Comparison of ENCODE assay signal across 9 cellular contexts in the genomic region with DNA sequence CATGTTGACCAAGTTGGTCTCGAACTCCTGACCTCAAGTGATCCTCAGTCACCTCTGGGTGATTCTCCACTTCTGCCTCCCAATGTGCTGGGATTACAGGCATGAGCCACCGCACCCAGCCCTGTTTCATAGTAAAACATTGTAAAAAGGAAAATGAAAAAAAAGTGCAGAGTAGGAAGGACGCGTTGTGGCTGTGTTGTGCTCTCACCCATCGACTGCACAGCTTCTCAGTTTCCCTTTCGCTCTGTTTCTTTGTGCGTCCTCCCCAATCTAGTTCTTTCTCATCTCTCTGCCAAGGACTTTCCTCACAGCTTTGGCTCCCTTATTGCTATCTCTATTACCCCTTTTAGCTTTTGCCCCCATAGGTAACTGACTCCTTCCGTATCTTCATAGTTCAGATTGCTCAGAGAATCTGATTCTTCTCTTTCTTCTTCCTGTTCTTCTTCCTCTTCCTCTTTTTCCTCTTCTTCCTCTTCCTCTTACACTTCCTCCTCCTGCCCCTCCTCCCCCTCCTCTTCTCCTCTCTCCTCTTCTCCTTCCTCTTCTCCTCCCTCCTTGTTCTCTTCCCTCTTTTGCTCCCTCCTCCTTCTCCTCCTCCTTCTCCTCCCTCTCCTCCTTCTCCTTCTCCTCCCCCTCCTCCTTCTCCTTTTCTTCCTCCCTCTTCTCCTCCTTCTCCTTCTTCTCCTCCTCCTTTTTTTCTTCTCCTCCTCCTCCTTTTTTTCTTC.
DNase-seq lines count a peak whose midpoint lies in the region; ATAC-seq lines count a peak whose summit lies in the region.
"Had no signal": no experiment of that assay in that cellular context is flagged by ENCODE, and none has a peak within 500 bp of the region (broad histone marks: within the 10 kb centered on the region; RNA-seq: fewer than 3 reads in every experiment).

No MANE protein-coding gene starts in this region.

- H3K36me3 ChIP-seq in SJCRH30 = no peaks in the 10 kb centered on the region

- peaks cover 0 to 2% of the 10 kb centered on the region in 2 donors for H3K9me3 Mint-ChIP-seq in stimulated activated naive B cell treated with anti-CD40 and anti-IgM and Interleukin-4, amounts not matched to agents 10 μg/mL and 1 μg/mL and 100 μg/mL, for 72 hours

- peaks cover 7% of the 10 kb centered on the region; the same call in 1 of the 2 replicates for H3K27me3 ChIP-seq in SJCRH30

- peak overlapping the region; percentile 20 to 34 for H3K4me3 Mint-ChIP-seq in stimulated activated naive B cell treated with anti-CD40 and anti-IgM and Interleukin-4, amounts not matched to agents 10 μg/mL and 1 μg/mL and 100 μg/mL, for 72 hours

- H3K4me3 ChIP-seq in SJCRH30 = no peak overlapping the region

- DNase-seq in activated naive CD4-positive, alpha-beta T cell treated with Interleukin-2 at 50 U/mL for 16 hours = peak; percentile 5
- DNase-seq in activated naive CD4-positive, alpha-beta T cell treated with anti-CD3 and anti-CD28 coated beads, Interleukin-2, amount 50 U/mL, for 16 hours = no peak
- DNase-seq in MV-4-11 (lab: John Stamatoyannopoulos, UW) (peak; percentile 14), OCI-M1 (lab: John Stamatoyannopoulos, UW) (no peak), GDM1 (lab: John Stamatoyannopoulos, UW) (no peak), SJCRH30 (no peak)
- no peak for DNase-seq in stimulated activated naive B cell treated with anti-CD40 and anti-IgM and Interleukin-4, amounts not matched to agents 10 μg/mL and 1 μg/mL and 100 μg/mL, for 72 hours
- DNase-seq: NCI-H82 had no signal

- H3K4me1 Mint-ChIP-seq in stimulated activated naive B cell treated with anti-CD40 and anti-IgM and Interleukin-4, amounts not matched to agents 10 μg/mL and 1 μg/mL and 100 μg/mL, for 72 hours = peaks cover 7 to 21% of the 10 kb centered on the region in 2 donors

- peaks cover 4 to 28% of the 10 kb centered on the region in 2 donors for H3K27me3 Mint-ChIP-seq in stimulated activated naive B cell treated with anti-CD40 and anti-IgM and Interleukin-4, amounts not matched to agents 10 μg/mL and 1 μg/mL and 100 μg/mL, for 72 hours

- no peaks in the 10 kb centered on the region for H3K4me1 ChIP-seq in SJCRH30

- H3K27ac Mint-ChIP-seq in stimulated activated naive B cell treated with anti-CD40 and anti-IgM and Interleukin-4, amounts not matched to agents 10 μg/mL and 1 μg/mL and 100 μg/mL, for 72 hours = no peak overlapping the region

- no peak overlapping the region for H3K27ac ChIP-seq in SJCRH30

- peak; percentile 62 for ATAC-seq in GM21786 (IDR thresholded peaks at IDR 0.05; ENCODE audit: unreplicated experiment)
- ATAC-seq in stimulated activated naive B cell treated with anti-CD40 and anti-IgM and Interleukin-4, amounts not matched to agents 10 μg/mL and 1 μg/mL and 100 μg/mL, for 72 hours (replicated peaks) = peak in 1 of 2 donors; percentile 23

- H3K36me3 Mint-ChIP-seq in stimulated activated naive B cell treated with anti-CD40 and anti-IgM and Interleukin-4, amounts not matched to agents 10 μg/mL and 1 μg/mL and 100 μg/mL, for 72 hours = no peaks in the 10 kb centered on the region

- no peaks in the 10 kb centered on the region for H3K9me3 ChIP-seq in SJCRH30 (replicated peaks)

Comparison
In these comparisons a context has a peak if more than half of its experiments do, and no peak if none do; other contexts are left out.
1. DNase-seq: peak in activated naive CD4-positive, alpha-beta T cell treated with Interleukin-2 at 50 U/mL for 16 hours (single experiment) and MV-4-11 (single experiment); none in activated naive CD4-positive, alpha-beta T cell treated with anti-CD3 and anti-CD28 coated beads, Interleukin-2, amount 50 U/mL, for 16 hours (single experiment), stimulated activated naive B cell treated with anti-CD40 and anti-IgM and Interleukin-4, amounts not matched to agents 10 μg/mL and 1 μg/mL and 100 μg/mL, for 72 hours (single experiment), OCI-M1 (single experiment), GDM1 (single experiment) and SJCRH30 (0 of 2).